ENCODE assay signal across 14 cellular contexts in genomic region chr3:71944482-71944881, GRCh38.
DNase-seq lines count a peak whose midpoint lies in the region; ATAC-seq and TF ChIP-seq lines count a peak whose summit lies in the region.
"Had no signal": no experiment of that assay in that cellular context is flagged by ENCODE, and none has a peak within 500 bp of the region (broad histone marks: within the 10 kb centered on the region; RNA-seq: fewer than 3 reads in every experiment).

No MANE protein-coding gene starts in this region.

- no peak for TF ChIP-seq CTCF in GM20000 (IDR thresholded peaks at IDR 0.05; ENCODE audit: extremely low read depth, missing control alignments)

- no peak for ATAC-seq in GM19395 (IDR thresholded peaks at IDR 0.05; ENCODE audit: unreplicated experiment)
- no peak for ATAC-seq in sciatic nerve
- ATAC-seq: SK-N-SH treated with all-trans-retinoic acid at 6 μM for 48 hours had no signal

- DNase-seq in NCI-H2029 (lab: John Stamatoyannopoulos, UW) = peak; percentile 5
- DNase-seq in NCI-H2029 treated with DMSO at 0.1 percent for 48 hours (lab: John Stamatoyannopoulos, UW) = no peak
- DNase-seq in NCI-H2081 (lab: John Stamatoyannopoulos, UW) = peak; percentile 83 to 96
- DNase-seq in NCI-H345 treated with DMSO at 0.1 percent for 48 hours (lab: John Stamatoyannopoulos, UW; ENCODE audit: unreplicated experiment) = peak; percentile 86
- no peak for DNase-seq in GM20000 (ENCODE audit: low spot score)
- no peak for DNase-seq in stimulated activated naive CD4-positive, alpha-beta T cell treated with Interleukin-2 at 50 U/mL for 16 hours (lab: John Stamatoyannopoulos, UW)
- no peak for DNase-seq in sciatic nerve (ENCODE audit: low spot score)
- DNase-seq: 8988T, GOT3, NCI-H526 treated with DMSO at 0.1 percent for 48 hours, Peyer's patch, Right ventricle myocardium superior had no signal

- intact Hi-C loops in sciatic nerve (cut with DNase I) = no loop called here

Comparison
In these comparisons a context has a peak if more than half of its experiments do, and no peak if none do; other contexts are left out.
1. DNase-seq: peak in NCI-H2029 (single experiment), NCI-H2081 (2 of 2) and NCI-H345 treated with DMSO at 0.1 percent for 48 hours (single experiment); none in NCI-H2029 treated with DMSO at 0.1 percent for 48 hours (single experiment), GM20000 (single experiment), stimulated activated naive CD4-positive, alpha-beta T cell treated with Interleukin-2 at 50 U/mL for 16 hours (single experiment) and sciatic nerve (single experiment).